Comparison of ENCODE assay signal across 9 cellular contexts in genomic region chr10:98361131-98361633, GRCh38. TPM values are rescaled to one million over a fixed set of nuclear protein-coding genes. Genes with fewer than 3 reads are reported as not detected.
DNase-seq lines count a peak whose midpoint lies in the region; ATAC-seq and TF ChIP-seq lines count a peak whose summit lies in the region.
"Had no signal": no experiment of that assay in that cellular context is flagged by ENCODE, and none has a peak within 500 bp of the region (broad histone marks: within the 10 kb centered on the region; RNA-seq: fewer than 3 reads in every experiment).

No MANE protein-coding gene starts in this region.

- no peaks in the 10 kb centered on the region for H3K79me1 ChIP-seq in trophoblast cell (ENCODE audit: low read length)

- H3K18ac ChIP-seq in trophoblast cell (ENCODE audit: low read length), result no peak overlapping the region

- H4K8ac ChIP-seq in trophoblast cell (ENCODE audit: low read depth, low read length), result no peak overlapping the region

- CTCF ChIA-PET in WTC11 (lab: Charles Lee), result interaction anchor here (0.7 to 2.0 kb wide), 6 partner anchors 27 to 98 kb away, joined by 3 to 13 read pairs (median 6); no protein-coding TSS in a partner anchor

- H3K14ac ChIP-seq in trophoblast cell (ENCODE audit: low read length), result no peak overlapping the region

- no peaks in the 10 kb centered on the region for H3K9me3 ChIP-seq in trophoblast cell (ENCODE audit: insufficient read depth, low read depth, low read length)
- no peaks in the 10 kb centered on the region for H3K9me3 ChIP-seq in effector memory CD4-positive, alpha-beta T cell (ENCODE audit: control insufficient read depth, low read length)

- H2BK120ac ChIP-seq in trophoblast cell (ENCODE audit: insufficient read depth, low read length, poor library complexity), result no peak overlapping the region

- H3K27ac ChIP-seq in trophoblast cell (ENCODE audit: low read depth, low read length), result no peak overlapping the region
- H3K27ac ChIP-seq in effector memory CD4-positive, alpha-beta T cell (ENCODE audit: insufficient read depth, low read length, poor library complexity, severe bottlenecking), result no peak overlapping the region

- peaks cover 7 to 14% of the 10 kb centered on the region in 2 experiments for H3K4me1 ChIP-seq in trophoblast cell (ENCODE audit: control insufficient read depth in 1 of 2, insufficient read depth in 2 of 2, low read length in 2 of 2)
- H3K4me1 ChIP-seq in effector memory CD4-positive, alpha-beta T cell (ENCODE audit: control insufficient read depth, insufficient read depth, low read length, poor library complexity, severe bottlenecking), result no peaks in the 10 kb centered on the region

- H3K4me3 ChIP-seq in fibroblast of the aortic adventitia (ENCODE audit: low read depth, low read length) (peak overlapping the region; percentile 26), trophoblast cell (ENCODE audit: low read depth, low read length) (no peak overlapping the region)
- H3K4me3 ChIP-seq in effector memory CD4-positive, alpha-beta T cell (ENCODE audit: insufficient read depth, low read depth, low read length, poor library complexity, severe bottlenecking), result no peak overlapping the region

- no peak overlapping the region for H2BK5ac ChIP-seq in trophoblast cell (ENCODE audit: low read depth, low read length, poor library complexity)

- H3K79me2 ChIP-seq in trophoblast cell (ENCODE audit: control insufficient read depth, insufficient read depth, low read length, poor library complexity), result no peaks in the 10 kb centered on the region

- H3K4me2 ChIP-seq in trophoblast cell (ENCODE audit: low read length), result no peak overlapping the region

- no peaks in the 10 kb centered on the region for H3K36me3 ChIP-seq in trophoblast cell (ENCODE audit: control insufficient read depth in 1 of 2, insufficient read depth in 2 of 2, low read length in 2 of 2)
- H3K36me3 ChIP-seq in effector memory CD4-positive, alpha-beta T cell (ENCODE audit: control insufficient read depth, insufficient read depth, low read length), result no peaks in the 10 kb centered on the region

- H4K91ac ChIP-seq in trophoblast cell (ENCODE audit: low read depth, low read length), result no peak overlapping the region

- no peak overlapping the region for H3K4me3 Mint-ChIP-seq in WTC11

- peaks cover 40% of the 10 kb centered on the region for H3K4me1 Mint-ChIP-seq in WTC11

- DNase-seq in C1 segment of cervical spinal cord (lab: John Stamatoyannopoulos, UW), result peak in 11 of 14 donors; percentile 14 to 98 (median 54)
- no peak for DNase-seq in WTC11 (ENCODE audit: low spot score)
- peak; percentile 100 for DNase-seq in fibroblast of the aortic adventitia (ENCODE audit: low read depth)
- peak; percentile 91 to 93 for DNase-seq in trophoblast cell
- no peak for DNase-seq in effector memory CD4-positive, alpha-beta T cell
- DNase-seq in UCSD-AML1 (lab: John Stamatoyannopoulos, UW; ENCODE audit: unreplicated experiment), result no peak
- DNase-seq: naive B cell had no signal

- peaks cover under 1% of the 10 kb centered on the region; the same call in 1 of the 2 replicates for H3K27me3 Mint-ChIP-seq in WTC11 (ENCODE audit: low read depth)

- POLR2A ChIA-PET in WTC11 (lab: Charles Lee), result no interaction called here

- no peak overlapping the region for H2BK12ac ChIP-seq in trophoblast cell (ENCODE audit: low read length)

- H4K12ac ChIP-seq in trophoblast cell (ENCODE audit: low read depth, low read length), result no peak overlapping the region

- no peak overlapping the region for H2AFZ ChIP-seq in trophoblast cell (ENCODE audit: insufficient read depth, low read length, poor library complexity)

- H2AK5ac ChIP-seq in trophoblast cell (ENCODE audit: low read length), result no peak overlapping the region

- H3K9me3 Mint-ChIP-seq in WTC11, result no peaks in the 10 kb centered on the region
- H3K9me3 Mint-ChIP-seq: naive B cell had no signal

- no peaks in the 10 kb centered on the region for H3K27me3 ChIP-seq in trophoblast cell (ENCODE audit: insufficient read depth, low read length)
- no peaks in the 10 kb centered on the region for H3K27me3 ChIP-seq in effector memory CD4-positive, alpha-beta T cell (replicated peaks; ENCODE audit: control insufficient read depth, insufficient read depth, low read length, poor library complexity, severe bottlenecking)

- H3K4ac ChIP-seq in trophoblast cell (ENCODE audit: low read depth, low read length), result no peak overlapping the region

- no peak overlapping the region for H3K27ac Mint-ChIP-seq in WTC11

- ATAC-seq in GM19324 (IDR thresholded peaks at IDR 0.05; ENCODE audit: low FRiP score, unreplicated experiment) (peak; percentile 81), HG03378 (IDR thresholded peaks at IDR 0.05; ENCODE audit: unreplicated experiment) (peak; percentile 93), WTC11 (peak; percentile 80)

- H3K9ac ChIP-seq in trophoblast cell (ENCODE audit: low read length), result no peak overlapping the region

- TF ChIP-seq CTCF in WTC11 (IDR thresholded peaks at IDR 0.05), result no peak
- TF ChIP-seq CTCF in fibroblast of the aortic adventitia (IDR thresholded peaks at IDR 0.05; ENCODE audit: insufficient read depth, low read length), result no peak

- no peak overlapping the region for H3K23ac ChIP-seq in trophoblast cell (ENCODE audit: low read length)

- no peaks in the 10 kb centered on the region for H3K36me3 Mint-ChIP-seq in WTC11
- H3K36me3 Mint-ChIP-seq: naive B cell had no signal

- no CpG with 5 or more reads among the region's 11 CpGs for WGBS in trophoblast cell (ENCODE audit: extremely low coverage, insufficient coverage, insufficient read length)

TF ChIP-seq in WTC11, 78 proteins besides CTCF, POLR2A, EP300 and RAD21 (continues in another document):
- TF ChIP-seq GRHL2 (CRISPR knock-in tag; IDR thresholded peaks at IDR 0.05; ENCODE audit: insufficient replicate concordance, severe bottlenecking), result no peak
- TF ChIP-seq E2F4 (CRISPR knock-in tag; IDR thresholded peaks at IDR 0.05; ENCODE audit: borderline replicate concordance, low read depth), result no peak
- no peak for TF ChIP-seq USF2 (CRISPR knock-in tag; IDR thresholded peaks at IDR 0.05)
- no peak for TF ChIP-seq SOX15 (CRISPR knock-in tag; IDR thresholded peaks at IDR 0.05)
- no peak for TF ChIP-seq STAT6 (CRISPR knock-in tag; conservative IDR thresholded peaks at IDR 0.05; ENCODE audit: low read depth)
- TF ChIP-seq CREB1 (CRISPR knock-in tag; IDR thresholded peaks at IDR 0.05), result no peak
- no peak for TF ChIP-seq GABPB1 (CRISPR knock-in tag; IDR thresholded peaks at IDR 0.05)

RNA-seq across cellular contexts. Expression of gene PYROXD2, which starts 53.8 kb away (rescaled TPM):
- total RNA-seq in WTC11 (2021) (7.0 to 8.6 TPM (median 8.1 TPM) in 3 replicates), fibroblast of the aortic adventitia (ENCODE audit: low replicate concordance) (6.5 and 10.2 TPM in 2 replicates)
- polyA plus RNA-seq in trophoblast cell (2013), result 1.3 and 1.5 TPM in 2 replicates

Comparison
In these comparisons a context has a peak if more than half of its experiments do, and no peak if none do; other contexts are left out.
1. DNase-seq: peak in C1 segment of cervical spinal cord (11 of 14), fibroblast of the aortic adventitia (single experiment) and trophoblast cell (2 of 2); none in WTC11 (single experiment), effector memory CD4-positive, alpha-beta T cell (0 of 3) and UCSD-AML1 (single experiment).
2. Peak in every context shown above with its lines, with median percentiles within 50 percentile points of each other: ATAC-seq.